16 cellular contexts compared by ENCODE assay signal in genomic region chr2:235041918-235042575, GRCh38.
A peak's percentile ranks its signal among the peaks of the same experiment; 100 is the strongest.
DNase-seq lines count a peak whose midpoint lies in the region; ATAC-seq and TF ChIP-seq lines count a peak whose summit lies in the region.
"Had no signal": no experiment of that assay in that cellular context is flagged by ENCODE, and none has a peak within 500 bp of the region (broad histone marks: within the 10 kb centered on the region; RNA-seq: fewer than 3 reads in every experiment).

No MANE protein-coding gene starts in this region.

- H2BK5ac ChIP-seq in IMR-90 (ENCODE audit: low read depth, low read length, poor library complexity, severe bottlenecking) (no peak overlapping the region), neuronal stem cell (ENCODE audit: low read length) (peak overlapping the region; percentile 45)

- in situ Hi-C loops in IMR-90 (cut with MboI; ENCODE audit: low sequenced_read_pairs) = no loop called here

- H4K91ac ChIP-seq in IMR-90 (ENCODE audit: insufficient read depth, low read depth, low read length) (no peak overlapping the region), neuronal stem cell (ENCODE audit: low read depth, low read length, poor library complexity) (no peak overlapping the region)

- H2AFZ ChIP-seq in IMR-90 (replicated peaks; ENCODE audit: low read length, poor library complexity) (peak overlapping the region; percentile 26), neuronal stem cell (ENCODE audit: low read length) (no peak overlapping the region)

- H4K5ac ChIP-seq in IMR-90 (ENCODE audit: low read depth, low read length) = no peak overlapping the region

- H2BK20ac ChIP-seq in IMR-90 (ENCODE audit: low read depth, low read length) = no peak overlapping the region

- TF ChIP-seq POLR2A in IMR-90 (IDR thresholded peaks at IDR 0.05; ENCODE audit: low read depth, low read length) (no peak), suprapubic skin (IDR thresholded peaks at IDR 0.05) (no peak)

- H3K36me3 ChIP-seq in heart right ventricle (peaks cover 0 to 65% (median 18%) of the 10 kb centered on the region in 9 donors), IMR-90 (ENCODE audit: control insufficient read depth, insufficient read depth, low read length) (peaks cover 80% of the 10 kb centered on the region), neuronal stem cell (replicated peaks in 1 of 2; ENCODE audit: control insufficient read depth in 2 of 2, insufficient read depth in 2 of 2, low read length in 2 of 2) (peaks cover 46 to 94% of the 10 kb centered on the region in 2 donors), suprapubic skin (peaks cover 33% of the 10 kb centered on the region)
- H3K36me3 ChIP-seq: BLaER1 had no signal

- TF ChIP-seq EP300 in suprapubic skin (IDR thresholded peaks at IDR 0.05) = no peak

- H3K4me1 ChIP-seq in heart right ventricle (peaks cover 0 to 21% (median 5%) of the 10 kb centered on the region in 9 donors), IMR-90 (ENCODE audit: control insufficient read depth, insufficient read depth, low read length) (no peaks in the 10 kb centered on the region), neuronal stem cell (ENCODE audit: control insufficient read depth in 2 of 2, insufficient read depth in 1 of 2, low read depth in 1 of 2, low read length in 2 of 2) (peaks cover 0 to 3% of the 10 kb centered on the region in 2 donors), suprapubic skin (peaks cover 4% of the 10 kb centered on the region)

- H3K9me3 ChIP-seq in heart right ventricle = no peaks in the 10 kb centered on the region
- H3K9me3 ChIP-seq in IMR-90 (ENCODE audit: control insufficient read depth, insufficient read depth, low read length) = no peaks in the 10 kb centered on the region
- peaks cover 0 to 2% of the 10 kb centered on the region in 2 donors for H3K9me3 ChIP-seq in neuronal stem cell (replicated peaks in 1 of 2; ENCODE audit: control insufficient read depth in 2 of 2, insufficient read depth in 1 of 2, low read depth in 1 of 2, low read length in 2 of 2)
- H3K9me3 ChIP-seq in suprapubic skin = no peaks in the 10 kb centered on the region
- H3K9me3 ChIP-seq: BLaER1 had no signal

- no peak overlapping the region for H2BK120ac ChIP-seq in IMR-90 (ENCODE audit: low read depth, low read length)
- no peak overlapping the region for H2BK120ac ChIP-seq in neuronal stem cell (ENCODE audit: low read depth, low read length)

- BruUV-seq in IMR-90 (replicated peaks; lab: Mats Ljungman, UMichigan) = no TSS peak

- peaks cover 34% of the 10 kb centered on the region for H3K9me1 ChIP-seq in IMR-90 (ENCODE audit: insufficient read depth, low read length)

- H3K79me1 ChIP-seq in IMR-90 (ENCODE audit: low read depth in 1 of 2, low read length in 2 of 2) = peaks cover 26 to 76% of the 10 kb centered on the region in 2 experiments
- peaks cover 13% of the 10 kb centered on the region for H3K79me1 ChIP-seq in neuronal stem cell (ENCODE audit: low read depth, low read length)

- H3K4me2 ChIP-seq in IMR-90 (ENCODE audit: low read depth, low read length) (no peak overlapping the region), neuronal stem cell (ENCODE audit: insufficient read depth, low read length, poor library complexity, severe bottlenecking) (no peak overlapping the region)
- H3K4me2 ChIP-seq: BLaER1 had no signal

- no peak overlapping the region for H3K4ac ChIP-seq in IMR-90 (ENCODE audit: low read depth, low read length)
- H3K4ac ChIP-seq in neuronal stem cell (ENCODE audit: low read length) = no peak overlapping the region

- DNase-seq in cardiac septum (ENCODE audit: low spot score) (peak; percentile 63), heart right ventricle (no peak), IMR-90 (no peak), neuronal stem cell (ENCODE audit: low spot score) (no peak), NCI-H524 (lab: John Stamatoyannopoulos, UW) (no peak), suprapubic skin (ENCODE audit: low spot score in 2 of 2) (no peak), NCI-H187 (lab: John Stamatoyannopoulos, UW) (no peak)
- DNase-seq: 8988T; CD8-positive, alpha-beta T cell; DMS 273 treated with DMSO at 0.1 percent for 48 hours; DMS53; DND-41; EL; H9 had no signal

- no peak overlapping the region for H3K9ac ChIP-seq in IMR-90 (ENCODE audit: low read depth, low read length)
- H3K9ac ChIP-seq in neuronal stem cell (ENCODE audit: low read depth, low read length, poor library complexity) = no peak overlapping the region
- H3K9ac ChIP-seq: BLaER1 had no signal

- H4K8ac ChIP-seq in IMR-90 (ENCODE audit: low read depth in 2 of 2, low read length in 2 of 2) = no peak overlapping the region
- H4K8ac ChIP-seq in neuronal stem cell (ENCODE audit: low read depth, low read length) = no peak overlapping the region

- 96 to 97% methylated on average over 25 of the region's 25 CpGs for WGBS in heart right ventricle, 2 donors
- 95% methylated on average over 17 of the region's 25 CpGs; no CpG with 5 or more reads in 1 of the 2 experiments for WGBS in IMR-90 (ENCODE audit: extremely low coverage in 2 of 2, insufficient read length in 1 of 2), 2 experiments
- no CpG with 5 or more reads among the region's 25 CpGs for WGBS in neuronal stem cell (ENCODE audit: extremely low coverage in 2 of 2, insufficient read length in 2 of 2, insufficient replicate concordance in 1 of 2), 2 donors
- WGBS in suprapubic skin = 93% methylated on average over 19 of the region's 25 CpGs

- H2AK9ac ChIP-seq in IMR-90 (replicated peaks; ENCODE audit: low read depth, low read length, poor library complexity) = no peak overlapping the region

- H3K27me3 ChIP-seq in heart right ventricle (no peaks in the 10 kb centered on the region), IMR-90 (ENCODE audit: control insufficient read depth, insufficient read depth, low read length) (no peaks in the 10 kb centered on the region), neuronal stem cell (ENCODE audit: control insufficient read depth in 3 of 3, insufficient read depth in 3 of 3, low read depth in 1 of 3, low read length in 3 of 3) (no peaks in the 10 kb centered on the region), suprapubic skin (no peaks in the 10 kb centered on the region)
- H3K27me3 ChIP-seq: BLaER1 had no signal

- no peak for ATAC-seq in heart right ventricle
- no peak for ATAC-seq in IMR-90 (ENCODE audit: low read depth)
- ATAC-seq: CD8-positive, alpha-beta T cell; GM12878 had no signal

- dilution Hi-C loops in IMR-90 (cut with HindIII; ENCODE audit: low sequenced_read_pairs, unreplicated experiment) = no loop called here

- H3K4me3 ChIP-seq in heart right ventricle (no peak overlapping the region), IMR-90 (ENCODE audit: insufficient read depth, low read depth, low read length) (no peak overlapping the region), neuronal stem cell (ENCODE audit: low read length in 2 of 2) (no peak overlapping the region), suprapubic skin (no peak overlapping the region)
- H3K4me3 ChIP-seq: BLaER1, GM12878 had no signal

- H2AK5ac ChIP-seq in IMR-90 (ENCODE audit: low read depth, low read length) (no peak overlapping the region), neuronal stem cell (ENCODE audit: low read depth, low read length) (no peak overlapping the region)

- no peak for TF ChIP-seq CTCF in heart right ventricle (IDR thresholded peaks at IDR 0.05)
- no peak for TF ChIP-seq CTCF in IMR-90 (conservative IDR thresholded peaks at IDR 0.05; ENCODE audit: low read depth, low read length)
- no peak for TF ChIP-seq CTCF in suprapubic skin (IDR thresholded peaks at IDR 0.05)

- no peak for TF ChIP-seq RAD21 in IMR-90 (IDR thresholded peaks at IDR 0.05; ENCODE audit: low read length)

- H3K27ac ChIP-seq in heart right ventricle = no peak overlapping the region
- H3K27ac ChIP-seq in IMR-90 (ENCODE audit: insufficient read depth, low read length) = no peak overlapping the region
- no peak overlapping the region for H3K27ac ChIP-seq in neuronal stem cell (replicated peaks; ENCODE audit: low read length)
- H3K27ac ChIP-seq in suprapubic skin = no peak overlapping the region
- H3K27ac ChIP-seq: BLaER1 had no signal

- H2BK15ac ChIP-seq in IMR-90 (ENCODE audit: low read depth, low read length) (no peak overlapping the region), neuronal stem cell (ENCODE audit: low read length) (no peak overlapping the region)

- intact Hi-C loops in cardiac septum (cut with DNase I) (no loop called here), heart right ventricle (cut with DNase I) (loop anchor here in 1 of 10 donors (10.0 kb wide), 1 partner anchor 87 kb away; the partner anchor contains the start of gene SH3BP4), IMR-90 (cut with micrococcal nuclease) (no loop called here)

- POLR2A ChIA-PET in IMR-90 (lab: Charles Lee; ENCODE audit: unreplicated experiment) = no interaction called here

- H4K20me1 ChIP-seq in IMR-90 (ENCODE audit: insufficient read depth, low read length) = peaks cover 92% of the 10 kb centered on the region
- H4K20me1 ChIP-seq: BLaER1 had no signal

- H3K56ac ChIP-seq in IMR-90 (ENCODE audit: extremely low read depth, insufficient read depth, low read length) = no peak overlapping the region

- H3K14ac ChIP-seq in IMR-90 (replicated peaks; ENCODE audit: low read depth, low read length) (no peak overlapping the region), neuronal stem cell (ENCODE audit: low read length) (no peak overlapping the region)

- H3K23ac ChIP-seq in IMR-90 (ENCODE audit: low read depth, low read length) (no peak overlapping the region), neuronal stem cell (ENCODE audit: low read depth, low read length, poor library complexity) (no peak overlapping the region)

- H2BK12ac ChIP-seq in neuronal stem cell (ENCODE audit: low read length) = no peak overlapping the region

- CTCF ChIA-PET in IMR-90 (lab: Yijun Ruan, JAX) = no interaction called here

- no peak overlapping the region for H3K18ac ChIP-seq in IMR-90 (ENCODE audit: low read depth, low read length)
- no peak overlapping the region for H3K18ac ChIP-seq in neuronal stem cell (ENCODE audit: low read length)

TF ChIP-seq in IMR-90, 13 proteins besides CTCF, POLR2A, EP300 and RAD21 (continues in another document):
- no peak for TF ChIP-seq SMC3 (IDR thresholded peaks at IDR 0.05; ENCODE audit: low read depth, low read length)
- TF ChIP-seq MAZ (IDR thresholded peaks at IDR 0.05; ENCODE audit: borderline replicate concordance, low read depth, low read length) = no peak
- no peak for TF ChIP-seq NFE2L2 (IDR thresholded peaks at IDR 0.05; ENCODE audit: low read depth, low read length)
- TF ChIP-seq FOS (IDR thresholded peaks at IDR 0.05; ENCODE audit: low read depth, low read length) = no peak
- TF ChIP-seq, protein P1, sequence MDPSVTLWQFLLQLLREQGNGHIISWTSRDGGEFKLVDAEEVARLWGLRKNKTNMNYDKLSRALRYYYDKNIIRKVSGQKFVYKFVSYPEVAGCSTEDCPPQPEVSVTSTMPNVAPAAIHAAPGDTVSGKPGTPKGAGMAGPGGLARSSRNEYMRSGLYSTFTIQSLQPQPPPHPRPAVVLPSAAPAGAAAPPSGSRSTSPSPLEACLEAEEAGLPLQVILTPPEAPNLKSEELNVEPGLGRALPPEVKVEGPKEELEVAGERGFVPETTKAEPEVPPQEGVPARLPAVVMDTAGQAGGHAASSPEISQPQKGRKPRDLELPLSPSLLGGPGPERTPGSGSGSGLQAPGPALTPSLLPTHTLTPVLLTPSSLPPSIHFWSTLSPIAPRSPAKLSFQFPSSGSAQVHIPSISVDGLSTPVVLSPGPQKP (IDR thresholded peaks at IDR 0.05; ENCODE audit: borderline replicate concordance, low read depth, low read length) = no peak
- TF ChIP-seq CHD1 (IDR thresholded peaks at IDR 0.05; ENCODE audit: low read depth, low read length) = no peak
